ENCODE assay signal across 21 cellular contexts in the genomic region with DNA sequence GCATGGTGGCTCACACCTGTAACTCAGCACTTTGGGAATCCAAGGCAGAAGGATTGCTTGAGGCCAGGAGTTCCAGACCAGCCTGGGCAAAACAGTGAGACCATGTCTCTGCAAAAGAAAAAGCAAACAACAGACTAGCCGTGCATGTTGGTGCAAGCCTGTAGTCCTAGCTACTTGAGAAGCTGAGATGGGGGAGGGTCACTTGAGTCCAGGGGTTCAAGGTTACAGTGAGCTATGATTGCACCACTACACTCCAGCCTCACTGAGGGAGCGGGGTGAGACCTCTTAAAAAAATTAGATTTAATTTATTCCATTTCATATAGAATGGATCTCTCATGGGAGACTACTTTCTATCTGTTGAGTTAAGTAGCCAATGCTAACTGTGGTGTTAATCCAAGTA. TPM values are rescaled to one million over a fixed set of nuclear protein-coding genes. Genes with fewer than 3 reads are reported as not detected.
DNase-seq lines count a peak whose midpoint lies in the region; ATAC-seq and TF ChIP-seq lines count a peak whose summit lies in the region.
"Had no signal": no experiment of that assay in that cellular context is flagged by ENCODE, and none has a peak within 500 bp of the region (broad histone marks: within the 10 kb centered on the region; RNA-seq: fewer than 3 reads in every experiment).

No MANE protein-coding gene starts in this region.

- H3K27ac ChIP-seq in GM23338 (ENCODE audit: low read depth) (no peak overlapping the region), HEK293 (ENCODE audit: extremely low read depth, low read depth, low read length) (no peak overlapping the region), smooth muscle cell (ENCODE audit: low read depth) (peak overlapping the region; percentile 90)
- H3K27ac ChIP-seq: A549; BLaER1 treated with 17β-estradiol and CSF1 and Interleukin-3, amounts not matched to agents 10 nM and 100 nM; GM23248 had no signal

- H3K27ac Mint-ChIP-seq in GM23338: peak overlapping the region; percentile 43
- no peak overlapping the region for H3K27ac Mint-ChIP-seq in endothelial cell (ENCODE audit: unreplicated experiment)
- H3K27ac Mint-ChIP-seq in stimulated activated naive CD8-positive, alpha-beta T cell treated with anti-CD3 and anti-CD28 coated beads, Interleukin-15, amount 100 ng/mL, for 72 hours: no peak overlapping the region
- H3K27ac Mint-ChIP-seq: CD4-positive, alpha-beta memory T cell had no signal

- H2AFZ ChIP-seq in GM23338 (no peak overlapping the region), smooth muscle cell (ENCODE audit: low read depth) (no peak overlapping the region)
- H2AFZ ChIP-seq: GM23248 had no signal

- H3K4me2 ChIP-seq in GM23338: no peak overlapping the region
- H3K4me2 ChIP-seq in smooth muscle cell: no peak overlapping the region
- H3K4me2 ChIP-seq: A549; BLaER1 treated with 17β-estradiol and CSF1 and Interleukin-3, amounts not matched to agents 10 nM and 100 nM had no signal

- TF ChIP-seq CTCF in GM23338 (conservative IDR thresholded peaks at IDR 0.05; ENCODE audit: low read depth in 2 of 2): no peak
- no peak for TF ChIP-seq CTCF in HEK293 (tag by site-specific recombination; IDR thresholded peaks at IDR 0.05)
- TF ChIP-seq CTCF in epithelial cell of esophagus (IDR thresholded peaks at IDR 0.05; ENCODE audit: insufficient read depth, low read depth, low read length, missing control alignments): no peak
- TF ChIP-seq CTCF in smooth muscle cell (IDR thresholded peaks at IDR 0.05; ENCODE audit: borderline replicate concordance, insufficient read depth, poor library complexity, severe bottlenecking): no peak
- TF ChIP-seq CTCF in endothelial cell (IDR thresholded peaks at IDR 0.05; ENCODE audit: unreplicated experiment): no peak

- H3K9ac ChIP-seq in smooth muscle cell (ENCODE audit: low read depth): no peak overlapping the region
- H3K9ac ChIP-seq: BLaER1 treated with 17β-estradiol and CSF1 and Interleukin-3, amounts not matched to agents 10 nM and 100 nM; GM23248 had no signal

- WGBS in smooth muscle cell (ENCODE audit: low lambda C conversion rate): 90% methylated on average over 2 of the region's 2 CpGs

- no peak for ATAC-seq in GM23338
- no peak for ATAC-seq in stimulated activated naive CD8-positive, alpha-beta T cell treated with anti-CD3 and anti-CD28 coated beads, Interleukin-15, amount 100 ng/mL, for 72 hours
- ATAC-seq: A549 had no signal

- H3K9me3 Mint-ChIP-seq in GM23338 (no peaks in the 10 kb centered on the region; the same call in 2 of the 3 replicates), endothelial cell (ENCODE audit: unreplicated experiment) (no peaks in the 10 kb centered on the region)
- no peaks in the 10 kb centered on the region for H3K9me3 Mint-ChIP-seq in stimulated activated naive CD8-positive, alpha-beta T cell treated with anti-CD3 and anti-CD28 coated beads, Interleukin-15, amount 100 ng/mL, for 72 hours

- H3K36me3 Mint-ChIP-seq in GM23338 (ENCODE audit: low read depth) (peaks cover 20% of the 10 kb centered on the region; the same call in 2 of the 3 replicates), endothelial cell (ENCODE audit: low read depth, unreplicated experiment) (peaks cover 3% of the 10 kb centered on the region)

- POLR2A ChIA-PET in HEK293 (lab: Yijun Ruan, JAX): no interaction called here

- H3F3A ChIP-seq in GM23338 (replicated peaks; ENCODE audit: low read depth) (no peaks in the 10 kb centered on the region), smooth muscle cell (ENCODE audit: low read depth) (peaks cover 32% of the 10 kb centered on the region)

- H3K36me3 ChIP-seq in GM23338 (ENCODE audit: insufficient read depth): peaks cover 10% of the 10 kb centered on the region
- peaks cover 0 to 18% of the 10 kb centered on the region in 2 experiments; a peak in 1 of 3 replicates for H3K36me3 ChIP-seq in HEK293 (ENCODE audit: control insufficient read depth in 2 of 2, insufficient read depth in 1 of 2, low read length in 2 of 2)
- H3K36me3 ChIP-seq in smooth muscle cell (ENCODE audit: low read depth): peaks cover 10% of the 10 kb centered on the region

- DNase-seq in GM23338 (ENCODE audit: low spot score) (no peak), epithelial cell of esophagus (ENCODE audit: low read depth) (peak; percentile 42), smooth muscle cell (lab: John Stamatoyannopoulos, UW; ENCODE audit: unreplicated experiment) (no peak), endothelial cell (ENCODE audit: low spot score) (no peak), NCI-H2029 (lab: John Stamatoyannopoulos, UW) (no peak)
- DNase-seq in stimulated activated naive CD8-positive, alpha-beta T cell treated with anti-CD3 and anti-CD28 coated beads, Interleukin-15, amount 100 ng/mL, for 72 hours: no peak
- DNase-seq: 8988T; ACHN; AML-193; BE2C; Calu3; CD4-positive, alpha-beta memory T cell; COR-L47; DMS53; DMS79 treated with DMSO at 0.1 percent for 48 hours; GM23248 had no signal

- H3K79me2 ChIP-seq in GM23338 (replicated peaks; ENCODE audit: insufficient read depth) (peaks cover 23% of the 10 kb centered on the region; the same call in 1 of the 2 replicates), smooth muscle cell (ENCODE audit: low read depth) (no peaks in the 10 kb centered on the region)

- CTCF ChIA-PET in HEK293 (lab: Yijun Ruan, JAX): interaction anchor here (0.7 kb wide), 2 partner anchors 41 to 1087 kb away, joined by 3 to 4 read pairs; no protein-coding TSS in a partner anchor

- no peak overlapping the region for H3K4me3 Mint-ChIP-seq in GM23338
- no peak overlapping the region for H3K4me3 Mint-ChIP-seq in endothelial cell (ENCODE audit: unreplicated experiment)
- no peak overlapping the region for H3K4me3 Mint-ChIP-seq in stimulated activated naive CD8-positive, alpha-beta T cell treated with anti-CD3 and anti-CD28 coated beads, Interleukin-15, amount 100 ng/mL, for 72 hours
- H3K4me3 Mint-ChIP-seq: CD14-positive monocyte; CD4-positive, alpha-beta memory T cell had no signal

- H3K27me3 ChIP-seq in GM23338 (ENCODE audit: insufficient read depth) (no peaks in the 10 kb centered on the region), smooth muscle cell (ENCODE audit: low read depth) (no peaks in the 10 kb centered on the region)
- H3K27me3 ChIP-seq: BE2C; BLaER1 treated with 17β-estradiol and CSF1 and Interleukin-3, amounts not matched to agents 10 nM and 100 nM had no signal

- H3K9me3 ChIP-seq in HEK293 (ENCODE audit: control insufficient read depth, insufficient read depth, low read depth, low read length) (no peaks in the 10 kb centered on the region), smooth muscle cell (replicated peaks; ENCODE audit: low read depth) (no peaks in the 10 kb centered on the region)
- H3K9me3 ChIP-seq: A549, BE2C, HAP-1 had no signal

- no peaks in the 10 kb centered on the region for H4K20me1 ChIP-seq in GM23338 (replicated peaks; ENCODE audit: insufficient read depth)
- no peaks in the 10 kb centered on the region for H4K20me1 ChIP-seq in smooth muscle cell (ENCODE audit: low read depth)

- H3K4me1 Mint-ChIP-seq in GM23338: peaks cover 8% of the 10 kb centered on the region; the same call in 2 of the 3 replicates
- H3K4me1 Mint-ChIP-seq in endothelial cell (ENCODE audit: unreplicated experiment): no peaks in the 10 kb centered on the region
- peaks cover 24% of the 10 kb centered on the region for H3K4me1 Mint-ChIP-seq in stimulated activated naive CD8-positive, alpha-beta T cell treated with anti-CD3 and anti-CD28 coated beads, Interleukin-15, amount 100 ng/mL, for 72 hours

- H3K9me2 ChIP-seq in GM23338 (ENCODE audit: insufficient read depth): no peaks in the 10 kb centered on the region

- H3K4me1 ChIP-seq in GM23338 (ENCODE audit: insufficient read depth): peaks cover 3% of the 10 kb centered on the region; the same call in 1 of the 2 replicates
- no peaks in the 10 kb centered on the region for H3K4me1 ChIP-seq in HEK293 (ENCODE audit: control insufficient read depth, insufficient read depth, low read length)
- no peaks in the 10 kb centered on the region for H3K4me1 ChIP-seq in smooth muscle cell (ENCODE audit: low read depth)
- H3K4me1 ChIP-seq: HAP-1 had no signal

- peaks cover 2% of the 10 kb centered on the region for H3K27me3 Mint-ChIP-seq in GM23338 (ENCODE audit: insufficient read depth, low read depth, poor library complexity)
- H3K27me3 Mint-ChIP-seq in endothelial cell (ENCODE audit: unreplicated experiment): no peaks in the 10 kb centered on the region
- H3K27me3 Mint-ChIP-seq in stimulated activated naive CD8-positive, alpha-beta T cell treated with anti-CD3 and anti-CD28 coated beads, Interleukin-15, amount 100 ng/mL, for 72 hours: no peaks in the 10 kb centered on the region
- H3K27me3 Mint-ChIP-seq: CD4-positive, alpha-beta memory T cell had no signal

- no peak overlapping the region for H3K4me3 ChIP-seq in GM23338
- H3K4me3 ChIP-seq in HEK293 (ENCODE audit: low read depth, low read length): no peak overlapping the region
- H3K4me3 ChIP-seq in epithelial cell of esophagus (ENCODE audit: low read length): no peak overlapping the region
- no peak overlapping the region for H3K4me3 ChIP-seq in smooth muscle cell
- H3K4me3 ChIP-seq: A549; BLaER1 treated with 17β-estradiol and CSF1 and Interleukin-3, amounts not matched to agents 10 nM and 100 nM; GM23248; HAP-1 had no signal

TF ChIP-seq in HEK293, 187 proteins besides CTCF, POLR2A, EP300 and RAD21:
- TF ChIP-seq OSR2 (tag by site-specific recombination; IDR thresholded peaks at IDR 0.05) (0 out of 2 replicates have a peak, but pooled peaks have one; percentile 15), ZNF792 (tag by site-specific recombination; IDR thresholded peaks at IDR 0.05) (no peak), GLI2 (tag by site-specific recombination; IDR thresholded peaks at IDR 0.05; ENCODE audit: borderline replicate concordance, low read depth) (no peak), ZNF654 (tag by site-specific recombination; IDR thresholded peaks at IDR 0.05; ENCODE audit: low read depth) (no peak), ZBTB20 (tag by site-specific recombination; IDR thresholded peaks at IDR 0.05) (no peak), GLI4 (tag by site-specific recombination; IDR thresholded peaks at IDR 0.05) (no peak), ZEB2 (tag by site-specific recombination; IDR thresholded peaks at IDR 0.05) (no peak)

RNA-seq across cellular contexts. Expression of a gene that starts 50.4 kb away (rescaled TPM):
- 32.4 and 35.1 TPM in 2 replicates for total RNA-seq in GM23338 (2014; rRNA removed; shearing (Covaris generic))
- polyA plus RNA-seq in GM23338 (2016; fragmentation: Nextera tagmentation; extraction: Ambion mirVana) (33.5 and 37.8 TPM in 2 replicates), smooth muscle cell (7.3 and 10.7 TPM in 2 replicates)
- total RNA-seq in smooth muscle cell (15.7 and 20.5 TPM in 2 replicates), endothelial cell (ENCODE audit: unreplicated experiment) (20.9 TPM)
